23 cellular contexts compared by ENCODE assay signal in genomic region chr12:49543221-49543913, GRCh38. TPM values are rescaled to one million over a fixed set of nuclear protein-coding genes. Genes with fewer than 3 reads are reported as not detected.
DNase-seq lines count a peak whose midpoint lies in the region; ATAC-seq and TF ChIP-seq lines count a peak whose summit lies in the region.
"Had no signal": no experiment of that assay in that cellular context is flagged by ENCODE, and none has a peak within 500 bp of the region (broad histone marks: within the 10 kb centered on the region; RNA-seq: fewer than 3 reads in every experiment).

No MANE protein-coding gene starts in this region.

- H3K27me3 ChIP-seq in GM23338 (ENCODE audit: insufficient read depth), result peaks cover 100% of the 10 kb centered on the region

- H3K4me3 Mint-ChIP-seq in GM23338, result peak overlapping the region; percentile 21
- peak overlapping the region; percentile 31 for H3K4me3 Mint-ChIP-seq in endothelial cell (ENCODE audit: unreplicated experiment)
- peak overlapping the region; percentile 20 for H3K4me3 Mint-ChIP-seq in nephron progenitor cell

- peaks cover 8% of the 10 kb centered on the region; the same call in 1 of the 2 replicates for H3K4me1 ChIP-seq in GM23338 (ENCODE audit: insufficient read depth)

- H3K27me3 Mint-ChIP-seq in GM23338 (ENCODE audit: insufficient read depth, low read depth, poor library complexity) (peaks cover 93% of the 10 kb centered on the region), endothelial cell (ENCODE audit: unreplicated experiment) (peaks cover 57% of the 10 kb centered on the region), nephron progenitor cell (ENCODE audit: low read depth, poor library complexity) (peaks cover 95% of the 10 kb centered on the region)

- peak overlapping the region; percentile 72; the same call in 1 of the 2 replicates for H3K4me2 ChIP-seq in GM23338
- H3K4me2 ChIP-seq: KMS-11 had no signal

- no peak overlapping the region for H3K27ac ChIP-seq in GM23338 (ENCODE audit: low read depth)
- H3K27ac ChIP-seq: KMS-11, neutrophil, Peyer's patch, psoas muscle, SJSA1, upper lobe of left lung had no signal

- no peaks in the 10 kb centered on the region for H3K79me2 ChIP-seq in GM23338 (replicated peaks; ENCODE audit: insufficient read depth)

- H3K36me3 Mint-ChIP-seq in GM23338 (ENCODE audit: low read depth), result no peaks in the 10 kb centered on the region
- H3K36me3 Mint-ChIP-seq in endothelial cell (ENCODE audit: low read depth, unreplicated experiment), result peaks cover 6% of the 10 kb centered on the region
- H3K36me3 Mint-ChIP-seq in nephron progenitor cell (ENCODE audit: low read depth), result no peaks in the 10 kb centered on the region

- no peaks in the 10 kb centered on the region for H3F3A ChIP-seq in GM23338 (replicated peaks; ENCODE audit: low read depth)

- H3K9me2 ChIP-seq in GM23338 (ENCODE audit: insufficient read depth), result no peaks in the 10 kb centered on the region

- H4K20me1 ChIP-seq in GM23338 (replicated peaks; ENCODE audit: insufficient read depth), result no peaks in the 10 kb centered on the region; the same call in 1 of the 2 replicates

- H3K4me3 ChIP-seq in GM23338, result peak overlapping the region; percentile 51; the same call in 1 of the 2 replicates
- H3K4me3 ChIP-seq: Peyer's patch, psoas muscle, SJSA1, upper lobe of left lung had no signal

- ATAC-seq in GM23338, result no peak
- ATAC-seq in HG03439 (IDR thresholded peaks at IDR 0.05; ENCODE audit: unreplicated experiment), result no peak
- ATAC-seq: psoas muscle had no signal

- peak; percentile 24 for DNase-seq in activated CD4-positive, CD25-positive, alpha-beta regulatory T cell treated with anti-CD3 and anti-CD28 coated beads, Interleukin-2, amount 50 U/mL, for 72 hours
- DNase-seq in activated CD4-positive, CD25-positive, alpha-beta regulatory T cell (lab: John Stamatoyannopoulos, UW), result no peak
- no peak for DNase-seq in GM23338 (ENCODE audit: low spot score)
- no peak for DNase-seq in endothelial cell (ENCODE audit: low spot score)
- DNase-seq in nephron progenitor cell, result no peak
- no peak for DNase-seq in LoVo (ENCODE audit: low spot score)
- no peak for DNase-seq in DMS53 treated with DMSO at 0.1 percent for 48 hours (lab: John Stamatoyannopoulos, UW; ENCODE audit: unreplicated experiment)
- DNase-seq: activated CD8-positive, alpha-beta memory T cell treated with anti-CD3 and anti-CD28 coated beads, Interleukin-2, amount 50 U/mL, for 48 hours; cerebellar nuclear complex; DMS79 treated with DMSO at 0.1 percent for 48 hours; erythroblast; mammary epithelial cell; NCI-H146; NCI-H510A treated with DMSO at 0.1 percent for 48 hours; psoas muscle; stimulated activated CD8-positive, alpha-beta memory T cell treated with anti-CD3 and anti-CD28 coated beads, Interleukin-4, amount 100 ng/mL, for 48 hours had no signal

- no peaks in the 10 kb centered on the region for H3K36me3 ChIP-seq in GM23338 (ENCODE audit: insufficient read depth)
- H3K36me3 ChIP-seq: neutrophil, Peyer's patch, SJSA1, upper lobe of left lung had no signal

- H2AFZ ChIP-seq in GM23338, result no peak overlapping the region

- H3K4me1 Mint-ChIP-seq in GM23338 (peaks cover 31% of the 10 kb centered on the region), endothelial cell (ENCODE audit: unreplicated experiment) (peaks cover 16% of the 10 kb centered on the region), nephron progenitor cell (peaks cover 45% of the 10 kb centered on the region)

- H3K9me3 Mint-ChIP-seq in GM23338 (no peaks in the 10 kb centered on the region; the same call in 2 of the 3 replicates), endothelial cell (ENCODE audit: unreplicated experiment) (no peaks in the 10 kb centered on the region), nephron progenitor cell (no peaks in the 10 kb centered on the region)
- H3K9me3 Mint-ChIP-seq: activated T-helper 2 cell treated with anti-CD3 and anti-CD28 coated beads, Interferon-gamma antibody, Interleukin-2, Interleukin-4, amounts not matched to agents 10 μg/mL and 5 μg/mL and 100 μg/mL, durations not matched to agents 14 hours and 24 hours and 36 hours had no signal

- H3K27ac Mint-ChIP-seq in GM23338, result no peak overlapping the region
- no peak overlapping the region for H3K27ac Mint-ChIP-seq in endothelial cell (ENCODE audit: unreplicated experiment)
- H3K27ac Mint-ChIP-seq in nephron progenitor cell, result no peak overlapping the region
- H3K27ac Mint-ChIP-seq: activated T-helper 2 cell treated with anti-CD3 and anti-CD28 coated beads, Interferon-gamma antibody, Interleukin-2, Interleukin-4, amounts not matched to agents 10 μg/mL and 5 μg/mL and 100 μg/mL, durations not matched to agents 14 hours and 24 hours and 36 hours had no signal

- TF ChIP-seq CTCF in GM23338 (conservative IDR thresholded peaks at IDR 0.05; ENCODE audit: low read depth in 2 of 2) (no peak), endothelial cell (IDR thresholded peaks at IDR 0.05; ENCODE audit: unreplicated experiment) (no peak), nephron progenitor cell (IDR thresholded peaks at IDR 0.05) (no peak)

TF ChIP-seq in GM23338, 12 proteins besides CTCF, POLR2A, EP300 and RAD21:
- no peak for TF ChIP-seq ETS1 (IDR thresholded peaks at IDR 0.05)
- TF ChIP-seq POLR2AphosphoS5 (IDR thresholded peaks at IDR 0.05; ENCODE audit: low read depth), result no peak
- TF ChIP-seq STAT1 (IDR thresholded peaks at IDR 0.05; ENCODE audit: unreplicated experiment), result no peak
- TF ChIP-seq JUNB (IDR thresholded peaks at IDR 0.05; ENCODE audit: unreplicated experiment), result no peak
- no peak for TF ChIP-seq CREB1 (CRISPR knock-in tag; IDR thresholded peaks at IDR 0.05; ENCODE audit: low read depth)
- TF ChIP-seq EZH2phosphoT487 (IDR thresholded peaks at IDR 0.05; ENCODE audit: unreplicated experiment), result no peak
- TF ChIP-seq REST (IDR thresholded peaks at IDR 0.05; ENCODE audit: unreplicated experiment), result no peak
- TF ChIP-seq NANOG (IDR thresholded peaks at IDR 0.05; ENCODE audit: borderline replicate concordance), result no peak
- TF ChIP-seq ZNF331 (CRISPR knock-in tag; IDR thresholded peaks at IDR 0.05; ENCODE audit: low read depth), result no peak
- no peak for TF ChIP-seq EZH2 (IDR thresholded peaks at IDR 0.05; ENCODE audit: low read depth, unreplicated experiment)
TF ChIP-seq in GM23338: peak in this region for 0.

RNA-seq across cellular contexts. Expression of gene KCNH3, which starts 4.5 kb away (rescaled TPM):
- total RNA-seq in GM23338 (2014; rRNA removed; shearing (Covaris generic)), result 0.12 and 0.52 TPM in 2 replicates
- polyA plus RNA-seq in GM23338 (2016; fragmentation: Nextera tagmentation; extraction: Ambion mirVana), result 0.21 and 0.28 TPM in 2 replicates
- 0.15 TPM for total RNA-seq in endothelial cell (ENCODE audit: unreplicated experiment)

RNA-seq across cellular contexts. Expression of gene MCRS1, which starts 24.6 kb away (rescaled TPM):
- 97.6 and 105 TPM in 2 replicates for total RNA-seq in GM23338 (2014; rRNA removed; shearing (Covaris generic))
- polyA plus RNA-seq in GM23338 (2016; fragmentation: Nextera tagmentation; extraction: Ambion mirVana), result 134 and 139 TPM in 2 replicates
- 60.8 TPM for total RNA-seq in endothelial cell (ENCODE audit: unreplicated experiment)
